Comparison of ENCODE assay signal across 12 cellular contexts in the genomic region with DNA sequence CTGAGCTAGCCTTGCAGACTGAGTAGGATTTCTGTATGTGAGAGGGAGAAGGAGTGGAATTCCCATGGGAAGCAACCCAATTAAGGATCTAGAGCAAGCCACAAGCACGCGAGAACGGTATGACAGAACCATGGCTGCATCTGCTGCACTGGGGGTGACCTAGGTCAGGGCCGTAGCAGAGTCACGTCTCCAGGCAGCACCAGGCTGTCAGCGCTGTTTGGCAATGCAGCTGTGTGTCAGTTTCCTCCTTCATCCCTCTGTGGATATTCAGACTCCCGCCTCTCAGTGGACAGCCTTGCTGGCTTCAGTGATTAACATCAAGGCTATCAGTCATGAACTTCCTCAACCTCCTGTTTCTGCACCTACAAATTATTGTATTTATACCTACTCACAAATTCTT.
DNase-seq lines count a peak whose midpoint lies in the region; ATAC-seq and TF ChIP-seq lines count a peak whose summit lies in the region.
"Had no signal": no experiment of that assay in that cellular context is flagged by ENCODE, and none has a peak within 500 bp of the region (broad histone marks: within the 10 kb centered on the region; RNA-seq: fewer than 3 reads in every experiment).

No MANE protein-coding gene starts in this region.

- peak; percentile 61 for DNase-seq in ELR (ENCODE audit: low read depth)
- DNase-seq in T1000 (lab: John Stamatoyannopoulos, UW), result peak; percentile 56
- DNase-seq in Right ventricle myocardium superior, result peak; percentile 68
- peak; percentile 41 to 75 for DNase-seq in psoas muscle
- DNase-seq in activated effector memory CD4-positive, alpha-beta T cell treated with Interleukin-2 at 50 U/mL for 16 hours, result no peak
- DNase-seq in NCI-H2227 treated with DMSO at 0.1 percent for 48 hours (lab: John Stamatoyannopoulos, UW), result no peak
- DNase-seq: activated naive CD8-positive, alpha-beta T cell treated with anti-CD3 and anti-CD28 coated beads, Interleukin-2, amount 50 U/mL, for 24 hours; Caco-2; NCI-H510A had no signal

- H3K27ac ChIP-seq in psoas muscle, result peak overlapping the region; percentile 31
- H3K27ac ChIP-seq: epithelial cell of prostate had no signal

- WGBS in psoas muscle, 3 donors, result 19 to 46% (median 21%) methylated on average over 7 of the region's 7 CpGs

- no peak for TF ChIP-seq POLR2A in GM18505 (IDR thresholded peaks at IDR 0.05; ENCODE audit: borderline replicate concordance, extremely low read depth, insufficient read depth, insufficient read length)

- no peak for TF ChIP-seq CTCF in psoas muscle (IDR thresholded peaks at IDR 0.05)

- no peak overlapping the region for H3K4me3 ChIP-seq in psoas muscle

- H3K4me1 ChIP-seq in psoas muscle, result peaks cover 19% of the 10 kb centered on the region
- H3K4me1 ChIP-seq: Caco-2 had no signal

- intact Hi-C loops in Right ventricle myocardium superior (cut with DNase I), result loop anchor here (10.0 kb wide), 1 partner anchor 118 kb away; the partner anchor contains the start of gene PPP2R5A
- intact Hi-C loops in psoas muscle (cut with DNase I), result no loop called here

- ATAC-seq in Right ventricle myocardium superior (ENCODE audit: poor library complexity) (peak; percentile 82), psoas muscle (peak; percentile 68 to 93 (median 88)), GM19467 (IDR thresholded peaks at IDR 0.05; ENCODE audit: unreplicated experiment) (no peak), GM18505 (IDR thresholded peaks at IDR 0.05; ENCODE audit: unreplicated experiment) (no peak)
- ATAC-seq: activated naive CD8-positive, alpha-beta T cell treated with anti-CD3 and anti-CD28 coated beads, Interleukin-2, amount 50 U/mL, for 24 hours had no signal

- no peaks in the 10 kb centered on the region for H3K27me3 ChIP-seq in psoas muscle (ENCODE audit: insufficient read depth in 3 of 3, low read length in 2 of 3)

- H3K9me3 ChIP-seq in psoas muscle, result no peaks in the 10 kb centered on the region
- H3K9me3 ChIP-seq: Caco-2 had no signal

- no peaks in the 10 kb centered on the region for H3K36me3 ChIP-seq in psoas muscle (ENCODE audit: insufficient read depth in 1 of 2, low read depth in 1 of 2)

Comparison
In these comparisons a context has a peak if more than half of its experiments do, and no peak if none do; other contexts are left out.
1. DNase-seq: peak in ELR (single experiment), T1000 (single experiment), Right ventricle myocardium superior (single experiment) and psoas muscle (2 of 2); none in activated effector memory CD4-positive, alpha-beta T cell treated with Interleukin-2 at 50 U/mL for 16 hours (single experiment) and NCI-H2227 treated with DMSO at 0.1 percent for 48 hours (single experiment).
2. ATAC-seq: peak in Right ventricle myocardium superior (single experiment) and psoas muscle (4 of 4); none in GM19467 (single experiment) and GM18505 (single experiment).